26 cellular contexts compared by ENCODE assay signal in genomic region chr5:1659100-1660036, GRCh38.
DNase-seq lines count a peak whose midpoint lies in the region; ATAC-seq, FAIRE-seq and TF ChIP-seq lines count a peak whose summit lies in the region.
"Had no signal": no experiment of that assay in that cellular context is flagged by ENCODE, and none has a peak within 500 bp of the region (broad histone marks: within the 10 kb centered on the region; RNA-seq: fewer than 3 reads in every experiment).

No MANE protein-coding gene starts in this region.

- CTCF ChIA-PET in A549 (lab: Yijun Ruan, JAX) = interaction anchor here (1.3 to 6.8 kb wide), 2 partner anchors 15 to 16 kb away, joined by 8 to 75 read pairs; no protein-coding TSS in a partner anchor

- POLR2A ChIA-PET in A549 (lab: Yijun Ruan, JAX) = no interaction called here

- no peaks in the 10 kb centered on the region for H3K9me3 ChIP-seq in A549
- no peaks in the 10 kb centered on the region for H3K9me3 ChIP-seq in WERI-Rb-1 (ENCODE audit: severe bottlenecking)
- H3K9me3 ChIP-seq: esophagus muscularis mucosa, heart left ventricle, prostate gland, thoracic aorta had no signal

- no peaks in the 10 kb centered on the region for H3K36me3 ChIP-seq in WERI-Rb-1
- H3K36me3 ChIP-seq: cardiac muscle cell, esophagus muscularis mucosa, heart left ventricle, prostate gland, thoracic aorta had no signal

- no peak overlapping the region for H3K4me3 Mint-ChIP-seq in activated CD4-positive, alpha-beta T cell treated with anti-CD3 and anti-CD28 coated beads, Interleukin-2, amount 10 ng/mL, durations not matched to agents 24 days and 14 days
- H3K4me3 Mint-ChIP-seq: CD4-positive, alpha-beta memory T cell; memory B cell; T-helper 1 cell treated with Interleukin-12 subunit alpha and Interleukin-12 subunit beta and Interleukin-4 antibody, amounts not matched to agents 30 μg/mL and 1 μg/mL, for 36 hours had no signal

- ATAC-seq in A549 = no peak; a peak in 1 of 6 replicates
- ATAC-seq in GM21381 (IDR thresholded peaks at IDR 0.05; ENCODE audit: unreplicated experiment) = no peak
- no peak for ATAC-seq in GM18909 (IDR thresholded peaks at IDR 0.05; ENCODE audit: poor library complexity, unreplicated experiment)
- ATAC-seq: activated naive CD4-positive, alpha-beta T cell treated with anti-CD3 and anti-CD28 coated beads, Interleukin-2, amount 50 U/mL, for 72 hours; foreskin keratinocyte; heart left ventricle; left colon; stimulated activated naive CD8-positive, alpha-beta T cell treated with anti-CD3 and anti-CD28 coated beads, Interleukin-15, Interleukin-2, amounts not matched to agents 100 U/mL and 50 U/mL, for 24 hours had no signal

- no peaks in the 10 kb centered on the region for H3K4me1 Mint-ChIP-seq in activated CD4-positive, alpha-beta T cell treated with anti-CD3 and anti-CD28 coated beads, Interleukin-2, amount 10 ng/mL, durations not matched to agents 24 days and 14 days
- H3K4me1 Mint-ChIP-seq: CD4-positive, alpha-beta memory T cell had no signal

- H3K4me3 ChIP-seq in A549 (no peak overlapping the region), WERI-Rb-1 (ENCODE audit: low read depth, low read length) (peak overlapping the region; percentile 15)
- H3K4me3 ChIP-seq: cardiac muscle cell, esophagus muscularis mucosa, heart left ventricle, prostate gland, thoracic aorta had no signal

- H3K4me2 ChIP-seq in A549 = no peak overlapping the region

- WGBS in A549 (ENCODE audit: missing lambda C conversion rate) = 39% methylated on average over 22 of the region's 24 CpGs

- intact Hi-C loops in activated CD4-positive, alpha-beta T cell treated with anti-CD3 and anti-CD28 coated beads, Interleukin-2, amount 10 ng/mL, durations not matched to agents 24 days and 14 days (cut with micrococcal nuclease) = no loop called here

- TF ChIP-seq EP300 in A549 (IDR thresholded peaks at IDR 0.05) = no peak

- peaks cover 1% of the 10 kb centered on the region for H3K27me3 ChIP-seq in WERI-Rb-1 (ENCODE audit: insufficient read depth, low read depth, severe bottlenecking)

- no peaks in the 10 kb centered on the region for H3K4me1 ChIP-seq in A549
- H3K4me1 ChIP-seq: foreskin keratinocyte, heart left ventricle, prostate gland had no signal

- no peak overlapping the region for H3K27ac Mint-ChIP-seq in activated CD4-positive, alpha-beta T cell treated with anti-CD3 and anti-CD28 coated beads, Interleukin-2, amount 10 ng/mL, durations not matched to agents 24 days and 14 days
- H3K27ac Mint-ChIP-seq: activated naive CD4-positive, alpha-beta T cell treated with anti-CD3 and anti-CD28 coated beads, Interleukin-2, amount 50 U/mL, for 72 hours; CD4-positive, alpha-beta memory T cell; memory B cell; T-helper 1 cell treated with Interleukin-12 subunit alpha and Interleukin-12 subunit beta and Interleukin-4 antibody, amounts not matched to agents 30 μg/mL and 1 μg/mL, for 36 hours had no signal

- TF ChIP-seq CTCF in A549 (IDR thresholded peaks at IDR 0.05) = no peak
- no peak for TF ChIP-seq CTCF in WERI-Rb-1 (IDR thresholded peaks at IDR 0.05; ENCODE audit: low read depth, low read length)

- H3K36me3 Mint-ChIP-seq in activated CD4-positive, alpha-beta T cell treated with anti-CD3 and anti-CD28 coated beads, Interleukin-2, amount 10 ng/mL, durations not matched to agents 24 days and 14 days (ENCODE audit: low read depth) = no peaks in the 10 kb centered on the region
- H3K36me3 Mint-ChIP-seq: activated naive CD4-positive, alpha-beta T cell treated with anti-CD3 and anti-CD28 coated beads, Interleukin-2, amount 50 U/mL, for 72 hours; CD4-positive, alpha-beta memory T cell; memory B cell had no signal

- TF ChIP-seq POLR2A in A549 (IDR thresholded peaks at IDR 0.05; ENCODE audit: low read length) = no peak

- H3K27ac ChIP-seq in A549 (no peak overlapping the region), WERI-Rb-1 (no peak overlapping the region)
- H3K27ac ChIP-seq: cardiac muscle cell, esophagus muscularis mucosa, foreskin keratinocyte, heart left ventricle, prostate gland, thoracic aorta had no signal

- no peak for TF ChIP-seq RAD21 in A549 (conservative IDR thresholded peaks at IDR 0.05 in 1 of 2, IDR thresholded peaks at IDR 0.05 in 1 of 2)

- H3K27me3 Mint-ChIP-seq in activated CD4-positive, alpha-beta T cell treated with anti-CD3 and anti-CD28 coated beads, Interleukin-2, amount 10 ng/mL, durations not matched to agents 24 days and 14 days = peaks cover 13% of the 10 kb centered on the region

- no peak for FAIRE-seq in A549 (lab: Jason Lieb, UNC)
- FAIRE-seq: GM12892 had no signal

- peak; percentile 47 for DNase-seq in activated CD4-positive, alpha-beta T cell treated with anti-CD3 and anti-CD28 coated beads, Interleukin-2, amount 10 ng/mL, durations not matched to agents 24 days and 14 days
- DNase-seq in activated CD4-positive, alpha-beta T cell treated with anti-CD3 and anti-CD28 coated beads, Interleukin-2, amount 50 U/mL, for 4 hours = no peak
- no peak for DNase-seq in A549 (ENCODE audit: low read depth in 1 of 2, low spot score in 1 of 2)
- peak; percentile 44 for DNase-seq in WERI-Rb-1
- peak; percentile 9 for DNase-seq in mucosa of gallbladder (ENCODE audit: low spot score)
- no peak for DNase-seq in iPS-NIHi7 (ENCODE audit: extremely low spot score)
- DNase-seq: activated CD4-positive, alpha-beta T cell treated with anti-CD3 and anti-CD28 coated beads for 1 hour; CD4-positive, alpha-beta memory T cell; foreskin keratinocyte; GOT3; heart left ventricle; IMR-90; left colon; NCI-H1092; NCI-H187 treated with DMSO at 0.1 percent for 48 hours; stimulated activated naive CD8-positive, alpha-beta T cell treated with anti-CD3 and anti-CD28 coated beads, Interleukin-15, Interleukin-2, amounts not matched to agents 100 U/mL and 50 U/mL, for 24 hours had no signal

- H3K9me3 Mint-ChIP-seq in activated CD4-positive, alpha-beta T cell treated with anti-CD3 and anti-CD28 coated beads, Interleukin-2, amount 10 ng/mL, durations not matched to agents 24 days and 14 days = no peaks in the 10 kb centered on the region
- H3K9me3 Mint-ChIP-seq: activated naive CD4-positive, alpha-beta T cell treated with anti-CD3 and anti-CD28 coated beads, Interleukin-2, amount 50 U/mL, for 72 hours; CD4-positive, alpha-beta memory T cell; memory B cell; T-helper 1 cell treated with Interleukin-12 subunit alpha and Interleukin-12 subunit beta and Interleukin-4 antibody, amounts not matched to agents 30 μg/mL and 1 μg/mL, for 36 hours had no signal

TF ChIP-seq in A549, 52 proteins besides CTCF, POLR2A, EP300 and RAD21:
- no peak for TF ChIP-seq ATOH8 (CRISPR knock-in tag; IDR thresholded peaks at IDR 0.05; ENCODE audit: low read depth)
- TF ChIP-seq MAFK (IDR thresholded peaks at IDR 0.05; ENCODE audit: partially characterized antibody) = peak; percentile 20

Comparison
In these comparisons a context has a peak if more than half of its experiments do, and no peak if none do; other contexts are left out.
1. DNase-seq: peak in activated CD4-positive, alpha-beta T cell treated with anti-CD3 and anti-CD28 coated beads, Interleukin-2, amount 10 ng/mL, durations not matched to agents 24 days and 14 days (single experiment), WERI-Rb-1 (single experiment) and mucosa of gallbladder (single experiment); none in activated CD4-positive, alpha-beta T cell treated with anti-CD3 and anti-CD28 coated beads, Interleukin-2, amount 50 U/mL, for 4 hours (0 of 2), A549 (0 of 2) and iPS-NIHi7 (single experiment).